In the genomic region with DNA sequence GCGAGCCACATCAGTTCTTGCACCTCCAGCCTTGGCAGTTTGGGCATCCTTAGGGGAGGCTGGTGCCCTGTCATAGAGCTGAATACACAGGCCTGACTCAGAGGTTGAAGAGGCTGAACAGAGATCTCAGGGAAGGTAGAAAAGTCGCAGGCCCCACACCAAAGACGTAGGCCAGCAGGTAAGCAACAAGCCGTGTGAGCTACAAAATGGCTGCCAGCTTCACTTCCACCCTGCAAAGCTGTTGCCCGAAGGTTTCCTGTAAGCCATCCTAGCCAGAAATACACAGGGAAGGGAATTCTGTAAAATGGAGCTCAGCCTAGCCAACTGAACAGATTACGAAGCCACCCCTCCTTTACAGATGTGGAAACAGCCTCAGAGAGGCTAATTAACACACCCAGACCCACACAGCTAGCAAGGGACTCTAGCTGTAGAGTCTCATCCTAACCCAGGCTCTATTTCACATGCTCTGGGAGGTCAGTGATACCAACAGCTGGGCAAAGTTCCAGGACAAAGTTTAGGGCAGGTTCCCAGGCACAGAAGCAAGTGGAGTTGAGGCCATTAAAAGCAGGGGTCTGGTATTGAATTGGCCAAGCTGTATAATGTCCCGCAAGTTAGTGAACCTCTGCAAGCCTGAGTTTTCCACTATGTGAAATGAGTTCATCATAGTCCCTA, we compare ENCODE assay signal across 32 cellular contexts.
"Had no signal": no experiment of that assay in that cellular context is flagged by ENCODE, and none has a peak within 500 bp of the region (broad histone marks: within the 10 kb centered on the region; RNA-seq: fewer than 3 reads in every experiment).

No MANE protein-coding gene starts in this region.

- H3K36me3 Mint-ChIP-seq: activated naive CD4-positive, alpha-beta T cell treated with anti-CD3 and anti-CD28 coated beads, Interleukin-2, amount 50 U/mL, for 72 hours; WTC11 had no signal

- H3K27ac Mint-ChIP-seq: activated CD4-positive, alpha-beta T cell treated with anti-CD3 and anti-CD28 coated beads for 36 hours; activated CD4-positive, alpha-beta T cell treated with anti-CD3 and anti-CD28 coated beads, Interleukin-2, amount 10 ng/mL, durations not matched to agents 7 days and 5 days; activated CD8-positive, alpha-beta T cell treated with anti-CD3 and anti-CD28 coated beads, Interleukin-2, amount 10 ng/mL, durations not matched to agents 7 days and 5 days; activated naive CD4-positive, alpha-beta T cell treated with anti-CD3 and anti-CD28 coated beads, Interleukin-2, amount 50 U/mL, for 72 hours; activated T-cell treated with anti-CD3 and anti-CD28 coated beads, Interleukin-2, amount 50 U/mL, for 24 hours; activated T-helper 2 cell treated with anti-CD3 and anti-CD28 coated beads, Interferon-gamma antibody, Interleukin-2, Interleukin-4, amounts not matched to agents 10 μg/mL and 5 μg/mL and 100 μg/mL, durations not matched to agents 14 hours and 24 hours and 36 hours; WTC11 had no signal

- H3K27ac ChIP-seq: adrenal gland, body of pancreas, breast epithelium, RWPE1, SJCRH30, SK-N-MC had no signal

- H3K4me3 Mint-ChIP-seq: activated CD4-positive, alpha-beta T cell treated with anti-CD3 and anti-CD28 coated beads for 36 hours; activated CD4-positive, alpha-beta T cell treated with anti-CD3 and anti-CD28 coated beads, Interleukin-2, amount 10 ng/mL, durations not matched to agents 7 days and 5 days; activated CD8-positive, alpha-beta T cell treated with anti-CD3 and anti-CD28 coated beads, Interleukin-2, amount 10 ng/mL, durations not matched to agents 7 days and 5 days; activated T-cell treated with anti-CD3 and anti-CD28 coated beads, Interleukin-2, amount 50 U/mL, for 24 hours; WTC11 had no signal

- H3K4me3 ChIP-seq: adrenal gland, body of pancreas, breast epithelium, K562, SJCRH30, SK-N-MC had no signal

- H3K9me3 Mint-ChIP-seq: activated CD4-positive, alpha-beta T cell treated with anti-CD3 and anti-CD28 coated beads, Interleukin-2, amount 10 ng/mL, durations not matched to agents 7 days and 5 days; activated naive CD4-positive, alpha-beta T cell treated with anti-CD3 and anti-CD28 coated beads, Interleukin-2, amount 50 U/mL, for 72 hours; activated T-cell treated with anti-CD3 and anti-CD28 coated beads, Interleukin-2, amount 50 U/mL, for 24 hours; activated T-helper 2 cell treated with anti-CD3 and anti-CD28 coated beads, Interferon-gamma antibody, Interleukin-2, Interleukin-4, amounts not matched to agents 10 μg/mL and 5 μg/mL and 100 μg/mL, durations not matched to agents 14 hours and 24 hours and 36 hours; WTC11 had no signal

- H3K36me3 ChIP-seq: adrenal gland, breast epithelium, SJCRH30 had no signal

- H3K4me1 ChIP-seq: adrenal gland, body of pancreas, breast epithelium, SJCRH30 had no signal

- DNase-seq: activated CD4-positive, alpha-beta T cell treated with anti-CD3 and anti-CD28 coated beads for 36 hours; activated CD4-positive, alpha-beta T cell treated with anti-CD3 and anti-CD28 coated beads, Interleukin-2, amount 10 ng/mL, durations not matched to agents 7 days and 5 days; activated CD4-positive, alpha-beta T cell treated with anti-CD3 and anti-CD28 coated beads, Interleukin-2, amount 50 U/mL, for 48 hours; activated CD8-positive, alpha-beta T cell treated with anti-CD3 and anti-CD28 coated beads, Interleukin-2, amount 10 ng/mL, durations not matched to agents 7 days and 5 days; activated gamma-delta T cell; activated naive CD4-positive, alpha-beta T cell treated with Interleukin-2 at 50 U/mL for 16 hours; activated T-cell treated with anti-CD3 and anti-CD28 coated beads, Interleukin-2, amount 50 U/mL, for 24 hours; body of pancreas; NCI-H1105; NCI-H1417 treated with DMSO at 0.1 percent for 48 hours; NCI-H187 treated with DMSO at 0.1 percent for 48 hours; NCI-H2081; NCI-H2171 treated with DMSO at 0.1 percent for 48 hours; NCI-H226; NCI-H446 treated with DMSO at 0.1 percent for 48 hours; NCI-H69; NCI-H82; NK-92 treated with Interleukin-12 subunit alpha and Interleukin-12 subunit beta, amount 100 ng/mL, for 24 hours; SJCRH30; T1000 had no signal

- FAIRE-seq: astrocyte, K562, RCC 7860 had no signal

- H3K4me1 Mint-ChIP-seq: activated CD4-positive, alpha-beta T cell treated with anti-CD3 and anti-CD28 coated beads for 36 hours; activated CD4-positive, alpha-beta T cell treated with anti-CD3 and anti-CD28 coated beads, Interleukin-2, amount 10 ng/mL, durations not matched to agents 7 days and 5 days had no signal

- ATAC-seq: activated CD4-positive, alpha-beta T cell treated with anti-CD3 and anti-CD28 coated beads for 36 hours; activated CD4-positive, CD25-positive, alpha-beta regulatory T cell treated with anti-CD3 and anti-CD28 coated beads, Interleukin-2, amount 50 U/mL, for 24 hours; activated CD8-positive, alpha-beta T cell treated with anti-CD3 and anti-CD28 coated beads, Interleukin-2, amount 10 ng/mL, durations not matched to agents 7 days and 5 days; activated naive CD4-positive, alpha-beta T cell treated with anti-CD3 and anti-CD28 coated beads, Interleukin-2, amount 50 U/mL, for 72 hours; body of pancreas; K562; Right ventricle myocardium inferior; WTC11 had no signal

- H3K27me3 ChIP-seq: adrenal gland, body of pancreas, breast epithelium, SJCRH30 had no signal

- H3K9me3 ChIP-seq: adrenal gland, body of pancreas, breast epithelium, SJCRH30 had no signal
